In genomic region chr4:169271692-169272007, GRCh38 we compare ENCODE assay signal across 8 cellular contexts. TPM values are rescaled to one million over a fixed set of nuclear protein-coding genes. Genes with fewer than 3 reads are reported as not detected.
DNase-seq lines count a peak whose midpoint lies in the region; ATAC-seq and TF ChIP-seq lines count a peak whose summit lies in the region.

No MANE protein-coding gene starts in this region.

- no peaks in the 10 kb centered on the region for H3K9me2 ChIP-seq in GM23248 (ENCODE audit: insufficient read depth)

- POLR2A ChIA-PET in activated CD4-positive, alpha-beta memory T cell treated with anti-CD3 and anti-CD28 coated beads, Interleukin-2, amount 10 ng/mL, durations not matched to agents 7 days and 5 days (lab: Charles Lee) = no interaction called here

- TF ChIP-seq CTCF in stomach (IDR thresholded peaks at IDR 0.05) = no peak

- H3K4me3 ChIP-seq in GM23248 = peak overlapping the region; percentile 89
- peak overlapping the region; percentile 88 for H3K4me3 ChIP-seq in iPS-15b (ENCODE audit: low read depth, low read length)
- H3K4me3 ChIP-seq in stomach = peak overlapping the region; percentile 63 to 91 (median 82)

- H3K9ac ChIP-seq in GM23248 (peak overlapping the region; percentile 92), iPS-15b (ENCODE audit: low read depth, low read length) (peak overlapping the region; percentile 77)

- H3K27me3 Mint-ChIP-seq in activated CD4-positive, alpha-beta memory T cell treated with anti-CD3 and anti-CD28 coated beads, Interleukin-2, amount 10 ng/mL, durations not matched to agents 7 days and 5 days = peaks cover 64% of the 10 kb centered on the region

- peaks cover 13% of the 10 kb centered on the region for H3K4me1 Mint-ChIP-seq in activated CD4-positive, alpha-beta memory T cell treated with anti-CD3 and anti-CD28 coated beads, Interleukin-2, amount 10 ng/mL, durations not matched to agents 7 days and 5 days

- H3K27ac ChIP-seq in GM23248 (peak overlapping the region; percentile 79), stomach (peak overlapping the region; percentile 91 to 98 (median 95))

- no peaks in the 10 kb centered on the region for H3K36me3 ChIP-seq in GM23248 (ENCODE audit: low read depth)
- no peaks in the 10 kb centered on the region for H3K36me3 ChIP-seq in iPS-15b (ENCODE audit: control insufficient read depth, insufficient read depth, low read length)
- no peaks in the 10 kb centered on the region for H3K36me3 ChIP-seq in stomach

- H3F3A ChIP-seq in GM23248 (ENCODE audit: insufficient read depth) = peaks cover 43% of the 10 kb centered on the region

- in situ Hi-C loops in GM23248 (cut with MboI) = loop anchor here (10.0 kb wide), 1 partner anchor 183 kb away; no protein-coding TSS in a partner anchor

- no peaks in the 10 kb centered on the region for H3K9me3 Mint-ChIP-seq in activated CD4-positive, alpha-beta memory T cell treated with anti-CD3 and anti-CD28 coated beads, Interleukin-2, amount 10 ng/mL, durations not matched to agents 7 days and 5 days

- no peak overlapping the region for H3K27ac Mint-ChIP-seq in activated CD4-positive, alpha-beta memory T cell treated with anti-CD3 and anti-CD28 coated beads, Interleukin-2, amount 10 ng/mL, durations not matched to agents 7 days and 5 days

- peaks cover 40% of the 10 kb centered on the region for H3K79me2 ChIP-seq in GM23248 (ENCODE audit: insufficient read depth)

- CTCF ChIA-PET in activated CD4-positive, alpha-beta memory T cell treated with anti-CD3 and anti-CD28 coated beads, Interleukin-2, amount 10 ng/mL, durations not matched to agents 7 days and 5 days (lab: Charles Lee) = no interaction called here

- ATAC-seq in GM18502 (IDR thresholded peaks at IDR 0.05; ENCODE audit: poor library complexity, unreplicated experiment) = no peak

- no peak for TF ChIP-seq POLR2A in stomach (IDR thresholded peaks at IDR 0.05)

- TF ChIP-seq EP300 in stomach (IDR thresholded peaks at IDR 0.05) = no peak

- peak overlapping the region; percentile 67 for H2AFZ ChIP-seq in GM23248

- DNase-seq in GM23248 (no peak), stomach (no peak), AG08396 (ENCODE audit: low spot score) (no peak), NCI-H2171 treated with DMSO at 0.1 percent for 48 hours (lab: John Stamatoyannopoulos, UW) (no peak)
- no peak for DNase-seq in activated CD4-positive, alpha-beta memory T cell treated with anti-CD3 and anti-CD28 coated beads, Interleukin-2, amount 10 ng/mL, durations not matched to agents 7 days and 5 days
- DNase-seq in activated effector memory CD4-positive, alpha-beta T cell treated with anti-CD3 and anti-CD28 coated beads, Interleukin-2, amount 50 U/mL, for 16 hours = no peak

- H3K4me1 ChIP-seq in GM23248 (ENCODE audit: insufficient read depth) = peaks cover 31% of the 10 kb centered on the region
- peaks cover 9% of the 10 kb centered on the region for H3K4me1 ChIP-seq in iPS-15b (ENCODE audit: control insufficient read depth, insufficient read depth, low read length)
- H3K4me1 ChIP-seq in stomach = peaks cover 20 to 52% (median 37%) of the 10 kb centered on the region in 4 donors

- H3K36me3 Mint-ChIP-seq in activated CD4-positive, alpha-beta memory T cell treated with anti-CD3 and anti-CD28 coated beads, Interleukin-2, amount 10 ng/mL, durations not matched to agents 7 days and 5 days (ENCODE audit: low read depth) = no peaks in the 10 kb centered on the region

- H3K27me3 ChIP-seq in GM23248 (replicated peaks; ENCODE audit: insufficient read depth) = no peaks in the 10 kb centered on the region
- H3K27me3 ChIP-seq in iPS-15b (ENCODE audit: control insufficient read depth, insufficient read depth, low read length) = peaks cover 12% of the 10 kb centered on the region
- no peaks in the 10 kb centered on the region for H3K27me3 ChIP-seq in stomach

- H3K4me3 Mint-ChIP-seq in activated CD4-positive, alpha-beta memory T cell treated with anti-CD3 and anti-CD28 coated beads, Interleukin-2, amount 10 ng/mL, durations not matched to agents 7 days and 5 days = peak overlapping the region; percentile 7

- no peaks in the 10 kb centered on the region; the same call in 1 of the 2 replicates for H4K20me1 ChIP-seq in GM23248 (ENCODE audit: insufficient read depth)

- intact Hi-C loops in stomach (cut with DNase I; ENCODE audit: low total_unique reads) = no loop called here

- H3K9me3 ChIP-seq in GM23248 (ENCODE audit: low read depth) (no peaks in the 10 kb centered on the region), iPS-15b (ENCODE audit: control insufficient read depth, insufficient read depth, low read length) (no peaks in the 10 kb centered on the region), stomach (no peaks in the 10 kb centered on the region)

- peak overlapping the region; percentile 91 for H3K4me2 ChIP-seq in GM23248 (ENCODE audit: unreplicated experiment)

- 6 to 9% methylated on average over 8 to 11 of the region's 11 CpGs for WGBS in GM23248 (ENCODE audit: low coverage in 1 of 2, low lambda C conversion rate in 2 of 2, missing lambda C conversion rate in 2 of 2), 2 experiments
- WGBS in stomach, 5 donors = 9 to 21% (median 12%) methylated on average over 11 of the region's 11 CpGs

RNA-seq across cellular contexts. Expression of gene SH3RF1, which starts 0.9 kb away (rescaled TPM):
- total RNA-seq in GM23248 (2014; rRNA removed; shearing (Covaris generic)) = 24.9 and 28.3 TPM in 2 replicates
- 53.8 and 55.5 TPM in 2 replicates for polyA plus RNA-seq in GM23248 (2016; fragmentation: Nextera tagmentation; extraction: Ambion mirVana)
- under 1 TPM in 1 of 2 experiments, not detected in 1; 0.23 TPM for total RNA-seq in activated CD4-positive, alpha-beta memory T cell treated with anti-CD3 and anti-CD28 coated beads, Interleukin-2, amount 10 ng/mL, durations not matched to agents 7 days and 5 days
- total RNA-seq in stomach = 10 to 100 TPM; 16.3 to 47.8 (median 29.5) TPM
- polyA plus RNA-seq in stomach = 10 to 100 TPM in 1 of 3 donors, 1 to 10 TPM in 2; 3.4 to 13.6 (median 8.4) TPM

Comparison
In these comparisons a context has a peak if more than half of its experiments do, and no peak if none do; other contexts are left out.
1. RNA of gene SH3RF1, which starts 0.9 kb away (total RNA-seq): 16.3 to 47.8 TPM in stomach and 24.9 to 28.3 TPM in GM23248; 0.23 TPM in activated CD4-positive, alpha-beta memory T cell treated with anti-CD3 and anti-CD28 coated beads, Interleukin-2, amount 10 ng/mL, durations not matched to agents 7 days and 5 days; every median in the first group is over 10 times any median in the second.
2. Peak in every context shown above with its lines, with median percentiles within 50 percentile points of each other: H3K4me3 ChIP-seq.